Comparison of ENCODE assay signal across 1 cellular context in genomic region chr3:66481071-66482001, GRCh38.
TF ChIP-seq lines count a peak whose summit lies in the region.

No MANE protein-coding gene starts in this region.

TF ChIP-seq in HepG2, 621 proteins besides CTCF, POLR2A, EP300 and RAD21 (continued from another document and continues in another):
- peak; percentile 54; the same call in 1 of the 2 replicates for TF ChIP-seq MLXIP (CRISPR knock-in tag; IDR thresholded peaks at IDR 0.05; ENCODE audit: borderline replicate concordance)
- peak; percentile 99 for TF ChIP-seq ISL2 (CRISPR knock-in tag; IDR thresholded peaks at IDR 0.05)
- TF ChIP-seq FOXP1 (IDR thresholded peaks at IDR 0.05) = peak; percentile 71
- TF ChIP-seq FOXP1 (CRISPR knock-in tag; IDR thresholded peaks at IDR 0.05) = peak; percentile 98
- TF ChIP-seq CHD4 (IDR thresholded peaks at IDR 0.05; ENCODE audit: borderline replicate concordance, low read length) = peak; percentile 81; the same call in 1 of the 2 replicates
- TF ChIP-seq ZNF737 (CRISPR knock-in tag; IDR thresholded peaks at IDR 0.05; ENCODE audit: borderline replicate concordance) = no peak
- peak; percentile 40; the same call in 1 of the 2 replicates for TF ChIP-seq E2F1 (CRISPR knock-in tag; IDR thresholded peaks at IDR 0.05)
- peak; percentile 55; the same call in 1 of the 2 replicates for TF ChIP-seq ELF1 (CRISPR knock-in tag; IDR thresholded peaks at IDR 0.05)
- peak; percentile 82; the same call in 1 of the 2 replicates for TF ChIP-seq ZNF317 (CRISPR knock-in tag; IDR thresholded peaks at IDR 0.05)
- TF ChIP-seq ZFX (CRISPR knock-in tag; IDR thresholded peaks at IDR 0.05; ENCODE audit: low read depth) = peak; percentile 55
- peak; percentile 86 for TF ChIP-seq FOXK1 (CRISPR knock-in tag; IDR thresholded peaks at IDR 0.05; ENCODE audit: borderline replicate concordance, low read depth)
- no peak; the same call in 1 of the 2 replicates for TF ChIP-seq RFX3 (CRISPR knock-in tag; IDR thresholded peaks at IDR 0.05)
- no peak for TF ChIP-seq ZBTB38 (CRISPR knock-in tag; IDR thresholded peaks at IDR 0.05)
- TF ChIP-seq ZFP37 (CRISPR knock-in tag; IDR thresholded peaks at IDR 0.05; ENCODE audit: borderline replicate concordance) = peak; percentile 85; the same call in 1 of the 2 replicates
- TF ChIP-seq ZFY (CRISPR knock-in tag; IDR thresholded peaks at IDR 0.05) = peak; percentile 62
- TF ChIP-seq NCOA1 (CRISPR knock-in tag; IDR thresholded peaks at IDR 0.05) = peak; percentile 97
- peak; percentile 88 for TF ChIP-seq U2AF1 (optimal IDR thresholded peaks at IDR 0.05; ENCODE audit: low read depth, low read length)
- TF ChIP-seq ZNF441 (CRISPR knock-in tag; IDR thresholded peaks at IDR 0.05; ENCODE audit: borderline replicate concordance) = peak; percentile 76; the same call in 1 of the 2 replicates
- TF ChIP-seq ZGPAT (CRISPR knock-in tag; IDR thresholded peaks at IDR 0.05) = peak; percentile 98
- TF ChIP-seq KLF6 (CRISPR knock-in tag; IDR thresholded peaks at IDR 0.05) = peak; percentile 94; the same call in 1 of the 2 replicates
- TF ChIP-seq RBFOX2 (IDR thresholded peaks at IDR 0.05; ENCODE audit: low read depth, low read length) = no peak
- TF ChIP-seq SMAD1 (CRISPR knock-in tag; IDR thresholded peaks at IDR 0.05; ENCODE audit: borderline replicate concordance, low read depth) = no peak
- TF ChIP-seq CREM (IDR thresholded peaks at IDR 0.05) = peak; percentile 97
- no peak for TF ChIP-seq CREM (CRISPR knock-in tag; IDR thresholded peaks at IDR 0.05)
- peak; percentile 67; the same call in 1 of the 2 replicates for TF ChIP-seq FOXK2 (IDR thresholded peaks at IDR 0.05)
- peak; percentile 47; the same call in 1 of the 2 replicates for TF ChIP-seq ZNF780A (CRISPR knock-in tag; IDR thresholded peaks at IDR 0.05)
- peak; percentile 76 for TF ChIP-seq ZNF230 (CRISPR knock-in tag; IDR thresholded peaks at IDR 0.05)
- no peak for TF ChIP-seq PLRG1 (conservative IDR thresholded peaks at IDR 0.05)
- TF ChIP-seq ZNF407 (CRISPR knock-in tag; IDR thresholded peaks at IDR 0.05; ENCODE audit: not compliant biosample characterization) = no peak
- TF ChIP-seq CBFB (CRISPR knock-in tag; IDR thresholded peaks at IDR 0.05) = peak; percentile 81
- no peak for TF ChIP-seq NPAS2 (CRISPR knock-in tag; IDR thresholded peaks at IDR 0.05; ENCODE audit: borderline replicate concordance)
- no peak; the same call in 1 of the 2 replicates for TF ChIP-seq ETV6 (CRISPR knock-in tag; conservative IDR thresholded peaks at IDR 0.05)
- TF ChIP-seq TGIF2 (CRISPR knock-in tag; IDR thresholded peaks at IDR 0.05) = peak; percentile 81
- TF ChIP-seq SIX1 (CRISPR knock-in tag; IDR thresholded peaks at IDR 0.05; ENCODE audit: borderline replicate concordance) = peak; percentile 92
- no peak for TF ChIP-seq ZNF484 (CRISPR knock-in tag; IDR thresholded peaks at IDR 0.05; ENCODE audit: borderline replicate concordance, low read depth)
- peak; percentile 38; the same call in 1 of the 2 replicates for TF ChIP-seq ZNF547 (CRISPR knock-in tag; IDR thresholded peaks at IDR 0.05)
- TF ChIP-seq REXO4 (CRISPR knock-in tag; IDR thresholded peaks at IDR 0.05; ENCODE audit: borderline replicate concordance) = no peak
- TF ChIP-seq RXRB (CRISPR knock-in tag; IDR thresholded peaks at IDR 0.05; ENCODE audit: borderline replicate concordance) = peak; percentile 95
- TF ChIP-seq ZMYM4 (CRISPR knock-in tag; IDR thresholded peaks at IDR 0.05) = peak; percentile 89
- no peak for TF ChIP-seq ZXDC (CRISPR knock-in tag; IDR thresholded peaks at IDR 0.05)
- peak; percentile 67; the same call in 1 of the 2 replicates for TF ChIP-seq TSC22D2 (CRISPR knock-in tag; IDR thresholded peaks at IDR 0.05; ENCODE audit: borderline replicate concordance)
- peak; percentile 96 for TF ChIP-seq ZBTB34 (CRISPR knock-in tag; IDR thresholded peaks at IDR 0.05)
- no peak for TF ChIP-seq ZNF841 (CRISPR knock-in tag; IDR thresholded peaks at IDR 0.05; ENCODE audit: borderline replicate concordance)
- TF ChIP-seq ZNF20 (CRISPR knock-in tag; IDR thresholded peaks at IDR 0.05) = no peak
- TF ChIP-seq CCDC6 (CRISPR knock-in tag; IDR thresholded peaks at IDR 0.05) = peak; percentile 68
- peak; percentile 75 for TF ChIP-seq MEIS1 (CRISPR knock-in tag; IDR thresholded peaks at IDR 0.05; ENCODE audit: borderline replicate concordance)
- peak; percentile 34; the same call in 1 of the 2 replicates for TF ChIP-seq ZNF460 (CRISPR knock-in tag; IDR thresholded peaks at IDR 0.05; ENCODE audit: borderline replicate concordance)
- no peak for TF ChIP-seq SRF (IDR thresholded peaks at IDR 0.05; ENCODE audit: low read depth, low read length)
- TF ChIP-seq MTA3 (CRISPR knock-in tag; IDR thresholded peaks at IDR 0.05) = no peak
- no peak for TF ChIP-seq XRCC5 (optimal IDR thresholded peaks at IDR 0.05; ENCODE audit: low read length)
- TF ChIP-seq SMARCE1 (IDR thresholded peaks at IDR 0.05; ENCODE audit: borderline replicate concordance) = peak; percentile 24; the same call in 1 of the 2 replicates
- TF ChIP-seq ZNF224 (CRISPR knock-in tag; IDR thresholded peaks at IDR 0.05) = no peak
- peak; percentile 72 for TF ChIP-seq MAX (IDR thresholded peaks at IDR 0.05)
- no peak for TF ChIP-seq ZNF672 (CRISPR knock-in tag; IDR thresholded peaks at IDR 0.05)
- no peak for TF ChIP-seq EEA1 (CRISPR knock-in tag; IDR thresholded peaks at IDR 0.05; ENCODE audit: borderline replicate concordance)
